13 cellular contexts compared by ENCODE assay signal in genomic region chr16:10620120-10620519, GRCh38. TPM values are rescaled to one million over a fixed set of nuclear protein-coding genes. Genes with fewer than 3 reads are reported as not detected.
A peak's percentile ranks its signal among the peaks of the same experiment; 100 is the strongest.
DNase-seq lines count a peak whose midpoint lies in the region; ATAC-seq and TF ChIP-seq lines count a peak whose summit lies in the region.
"Had no signal": no experiment of that assay in that cellular context is flagged by ENCODE, and none has a peak within 500 bp of the region (broad histone marks: within the 10 kb centered on the region; RNA-seq: fewer than 3 reads in every experiment).

No MANE protein-coding gene starts in this region.

- peaks cover 6% of the 10 kb centered on the region for H3K4me1 Mint-ChIP-seq in HFFc6 (ENCODE audit: low read depth)

- in situ Hi-C loops in mammary epithelial cell (cut with MboI; ENCODE audit: low sequenced_read_pairs in 2 of 2): no loop called here

- TF ChIP-seq CTCF in mammary epithelial cell (conservative IDR thresholded peaks at IDR 0.05 in 1 of 2, IDR thresholded peaks at IDR 0.05 in 1 of 2; ENCODE audit: extremely low read depth in 1 of 2, insufficient read depth in 1 of 2, low read depth in 1 of 2, low read length in 2 of 2) (no peak), breast epithelium (IDR thresholded peaks at IDR 0.05) (no peak), colonic mucosa (IDR thresholded peaks at IDR 0.05) (no peak), tibial nerve (IDR thresholded peaks at IDR 0.05) (no peak), HFFc6 (IDR thresholded peaks at IDR 0.05) (no peak)

- peaks cover 42% of the 10 kb centered on the region for H3K4me1 ChIP-seq in mammary epithelial cell (ENCODE audit: insufficient read depth, low read length)
- H3K4me1 ChIP-seq in breast epithelium: peaks cover 10 to 11% of the 10 kb centered on the region in 2 donors
- H3K4me1 ChIP-seq in colonic mucosa: peaks cover 12% of the 10 kb centered on the region
- H3K4me1 ChIP-seq in mesendoderm (ENCODE audit: control insufficient read depth, low read depth, low read length): peaks cover 16% of the 10 kb centered on the region
- H3K4me1 ChIP-seq in tibial nerve: peaks cover 0 to 42% (median 16%) of the 10 kb centered on the region in 4 donors
- H3K4me1 ChIP-seq: SJSA1 had no signal

- H3K9me3 ChIP-seq in mammary epithelial cell (replicated peaks; ENCODE audit: insufficient read depth, low read length) (no peaks in the 10 kb centered on the region), breast epithelium (no peaks in the 10 kb centered on the region), colonic mucosa (no peaks in the 10 kb centered on the region), tibial nerve (no peaks in the 10 kb centered on the region)
- H3K9me3 ChIP-seq: SJSA1 had no signal

- WGBS in mammary epithelial cell (ENCODE audit: low coverage, missing lambda C conversion rate): 92% methylated on average over 4 of the region's 6 CpGs
- no CpG with 5 or more reads among the region's 6 CpGs for WGBS in mesendoderm (ENCODE audit: extremely low coverage, insufficient coverage, low lambda C conversion rate)
- 79 to 81% methylated on average over 6 of the region's 6 CpGs for WGBS in tibial nerve, 2 donors

- intact Hi-C loops in mammary epithelial cell (cut with micrococcal nuclease) (no loop called here), breast epithelium (cut with DNase I; ENCODE audit: low total_unique reads) (no loop called here), colonic mucosa (cut with DNase I) (no loop called here)

- H2AFZ ChIP-seq in mammary epithelial cell (ENCODE audit: low read depth, low read length): peak overlapping the region; percentile 87

- H3K18ac ChIP-seq in mesendoderm (ENCODE audit: low read length): no peak overlapping the region

- H4K5ac ChIP-seq in mesendoderm (ENCODE audit: low read length): no peak overlapping the region

- CTCF ChIA-PET in mammary epithelial cell (lab: Charles Lee; ENCODE audit: low non-redundant PET): no interaction called here

- H3K56ac ChIP-seq in mesendoderm (ENCODE audit: low read length): peak overlapping the region; percentile 50

- dilution Hi-C loops in mammary epithelial cell (cut with HindIII; ENCODE audit: low sequenced_read_pairs): no loop called here

- no peak for TF ChIP-seq EP300 in tibial nerve (IDR thresholded peaks at IDR 0.05)

- DNase-seq in mammary epithelial cell: no peak
- DNase-seq in breast epithelium (ENCODE audit: low spot score in 2 of 2): no peak
- no peak for DNase-seq in colonic mucosa
- DNase-seq in mesendoderm: no peak
- no peak for DNase-seq in tibial nerve (ENCODE audit: low spot score in 2 of 2)
- DNase-seq in HFFc6: no peak
- DNase-seq in NCI-H1694 treated with DMSO at 0.1 percent for 48 hours (lab: John Stamatoyannopoulos, UW): no peak
- DNase-seq: C1 segment of cervical spinal cord, NCI-H1417, NCI-H510A treated with DMSO at 0.1 percent for 48 hours had no signal

- H3K4ac ChIP-seq in mesendoderm (ENCODE audit: low read depth, low read length): no peak overlapping the region

- no peak overlapping the region for H2BK15ac ChIP-seq in mesendoderm (replicated peaks; ENCODE audit: low read depth)

- no peaks in the 10 kb centered on the region for H3K27me3 ChIP-seq in mammary epithelial cell (ENCODE audit: insufficient read depth, low read length)
- no peaks in the 10 kb centered on the region for H3K27me3 ChIP-seq in breast epithelium
- H3K27me3 ChIP-seq in colonic mucosa: no peaks in the 10 kb centered on the region
- H3K27me3 ChIP-seq in mesendoderm (ENCODE audit: insufficient read depth, low read length, poor library complexity): no peaks in the 10 kb centered on the region
- H3K27me3 ChIP-seq in tibial nerve: no peaks in the 10 kb centered on the region
- H3K27me3 ChIP-seq: SJSA1 had no signal

- H3K36me3 Mint-ChIP-seq in HFFc6 (ENCODE audit: low read depth): no peaks in the 10 kb centered on the region

- H2BK5ac ChIP-seq in mesendoderm (ENCODE audit: low read length): no peak overlapping the region

- no peaks in the 10 kb centered on the region for H3K79me2 ChIP-seq in mammary epithelial cell (ENCODE audit: insufficient read depth, low read length)
- no peaks in the 10 kb centered on the region for H3K79me2 ChIP-seq in mesendoderm (ENCODE audit: control insufficient read depth, insufficient read depth, low read length)

- H3K4me2 ChIP-seq in mammary epithelial cell (ENCODE audit: insufficient read depth, low read depth, low read length) (no peak overlapping the region), mesendoderm (ENCODE audit: low read length) (no peak overlapping the region)

- no peak overlapping the region for H2AK5ac ChIP-seq in mesendoderm (ENCODE audit: low read length)

- no peaks in the 10 kb centered on the region for H4K20me1 ChIP-seq in mammary epithelial cell (ENCODE audit: insufficient read depth, low read length)

- TF ChIP-seq POLR2A in breast epithelium (IDR thresholded peaks at IDR 0.05) (no peak), tibial nerve (IDR thresholded peaks at IDR 0.05) (no peak)

- no peaks in the 10 kb centered on the region for H3K9me3 Mint-ChIP-seq in HFFc6

- H3K27me3 Mint-ChIP-seq in HFFc6 (ENCODE audit: insufficient read depth): peaks cover 28% of the 10 kb centered on the region

- H3K9ac ChIP-seq in mammary epithelial cell (ENCODE audit: insufficient read depth, low read length): no peak overlapping the region
- no peak overlapping the region for H3K9ac ChIP-seq in colonic mucosa (ENCODE audit: low read depth in 2 of 2, low read length in 2 of 2)
- H3K9ac ChIP-seq in mesendoderm (ENCODE audit: low read length): no peak overlapping the region

- no peak for ATAC-seq in GM21381 (IDR thresholded peaks at IDR 0.05; ENCODE audit: unreplicated experiment)

- H3K79me1 ChIP-seq in mesendoderm (ENCODE audit: low read length): no peaks in the 10 kb centered on the region

- H3K36me3 ChIP-seq in mammary epithelial cell (ENCODE audit: insufficient read depth, low read length) (no peaks in the 10 kb centered on the region), breast epithelium (no peaks in the 10 kb centered on the region), colonic mucosa (no peaks in the 10 kb centered on the region), mesendoderm (ENCODE audit: control insufficient read depth, insufficient read depth, low read length) (no peaks in the 10 kb centered on the region), tibial nerve (no peaks in the 10 kb centered on the region)
- H3K36me3 ChIP-seq: SJSA1 had no signal

- no peak overlapping the region for H2BK120ac ChIP-seq in mesendoderm (ENCODE audit: low read depth, low read length)

- H4K8ac ChIP-seq in mesendoderm (ENCODE audit: low read depth, low read length): no peak overlapping the region

- no peak overlapping the region for H3K4me3 ChIP-seq in mammary epithelial cell (replicated peaks in 1 of 3; ENCODE audit: insufficient read depth in 1 of 3, low read depth in 2 of 3, low read length in 3 of 3)
- no peak overlapping the region for H3K4me3 ChIP-seq in breast epithelium
- no peak overlapping the region for H3K4me3 ChIP-seq in colonic mucosa
- no peak overlapping the region for H3K4me3 ChIP-seq in mesendoderm (ENCODE audit: low read length)
- no peak overlapping the region for H3K4me3 ChIP-seq in tibial nerve
- H3K4me3 ChIP-seq: SJSA1 had no signal

- no peak overlapping the region for H3K27ac Mint-ChIP-seq in HFFc6

- H3K27ac ChIP-seq in mammary epithelial cell (ENCODE audit: insufficient read depth, low read depth, low read length) (no peak overlapping the region), breast epithelium (no peak overlapping the region), colonic mucosa (peak overlapping the region; percentile 50), mesendoderm (ENCODE audit: low read depth, low read length) (no peak overlapping the region), tibial nerve (peak overlapping the region; percentile 63 to 89 (median 82))
- H3K27ac ChIP-seq: 22Rv1, SJSA1 had no signal

- BruUV-seq in mammary epithelial cell (replicated peaks; lab: Mats Ljungman, UMichigan): no TSS peak

- H3K4me3 Mint-ChIP-seq in HFFc6: no peak overlapping the region

- no peak overlapping the region for H3K23ac ChIP-seq in mesendoderm (ENCODE audit: low read length)

RNA-seq across cellular contexts. Expression of gene EMP2, which starts 39.7 kb away (rescaled TPM):
- total RNA-seq in mammary epithelial cell (10 to 100 TPM; 18.8 to 33.3 TPM), breast epithelium (10 to 100 TPM; 46.9 to 69.2 (median 66.0) TPM), colonic mucosa (100 to 1,000 TPM; 113 to 133 TPM), tibial nerve (10 to 100 TPM; 60.5 to 72.1 (median 65.5) TPM)
- polyA plus RNA-seq in mammary epithelial cell: 66.0 TPM
- polyA minus RNA-seq in mammary epithelial cell: 42.4 TPM
- 14.8 TPM for polyA plus RNA-seq in mesendoderm (2013, experiment 1 of 2)
- polyA plus RNA-seq in mesendoderm (2013, experiment 2 of 2): 14.4 TPM
- 10 to 100 TPM; 14.3 to 35.7 (median 29.7) TPM for total RNA-seq in HFFc6 (2021; fragmentation: NEBNext Ultra II Directional; extraction: Animal tissue kit (Norgen Biotek cat#: 25700))

Comparison
In these comparisons a context has a peak if more than half of its experiments do, and no peak if none do; other contexts are left out.
1. H3K27ac ChIP-seq: peak in colonic mucosa (single experiment) and tibial nerve (4 of 4); none in mammary epithelial cell (single experiment), breast epithelium (0 of 2) and mesendoderm (single experiment).